16 cellular contexts compared by ENCODE assay signal in the genomic region with DNA sequence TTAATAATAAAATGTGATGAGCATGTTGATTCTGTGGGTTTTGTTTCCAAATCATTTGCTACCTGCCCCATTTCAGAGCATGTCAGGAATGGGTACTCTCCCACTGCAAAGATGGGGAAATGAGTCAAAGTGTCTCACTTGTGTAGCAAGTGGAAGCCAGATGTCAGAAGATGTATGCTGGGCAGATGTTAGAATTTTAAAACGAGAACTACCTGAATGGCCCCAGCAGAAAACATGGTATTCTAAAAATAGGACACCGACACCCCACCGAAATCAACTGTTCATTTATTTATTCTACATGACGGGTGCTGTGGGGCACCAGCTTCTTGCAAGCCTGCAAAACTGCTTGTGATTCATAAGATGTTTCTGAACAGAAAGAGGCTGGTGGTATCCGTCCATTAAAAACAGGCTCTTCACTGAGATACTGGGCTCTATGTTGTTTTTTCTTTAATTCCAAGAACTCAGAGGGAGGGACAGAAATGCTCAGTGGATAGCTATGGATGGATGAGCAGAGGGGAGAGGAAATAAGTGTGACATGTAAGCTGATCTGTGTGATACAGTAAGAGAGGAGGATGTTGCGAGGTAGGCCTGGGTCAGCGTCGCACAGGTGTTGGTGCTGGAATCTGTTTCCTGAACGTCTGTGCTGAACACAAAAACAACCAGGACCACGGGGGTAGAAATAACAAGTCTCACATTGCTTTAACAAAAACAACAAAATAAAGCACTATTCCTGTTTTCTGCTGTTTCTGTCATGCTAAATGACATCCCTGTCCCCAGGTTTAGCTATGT.
A peak's percentile ranks its signal among the peaks of the same experiment; 100 is the strongest.
DNase-seq lines count a peak whose midpoint lies in the region; ATAC-seq lines count a peak whose summit lies in the region.
"Had no signal": no experiment of that assay in that cellular context is flagged by ENCODE, and none has a peak within 500 bp of the region (broad histone marks: within the 10 kb centered on the region; RNA-seq: fewer than 3 reads in every experiment).

No MANE protein-coding gene starts in this region.

- peak overlapping the region; percentile 44 for H3K27ac ChIP-seq in ectodermal cell (ENCODE audit: insufficient read depth, low read depth, low read length, poor library complexity, severe bottlenecking)
- peak overlapping the region; percentile 42 for H3K27ac ChIP-seq in thymus (ENCODE audit: low read depth)
- H3K27ac ChIP-seq: pancreas, SK-N-MC had no signal

- no peaks in the 10 kb centered on the region for H3K4me1 Mint-ChIP-seq in activated T-cell treated with anti-CD3 and anti-CD28 coated beads, Interleukin-2, amount 50 U/mL, for 72 hours (ENCODE audit: low read depth)
- H3K4me1 Mint-ChIP-seq in stimulated activated effector memory CD8-positive, alpha-beta T cell treated with anti-CD3 and anti-CD28 coated beads, Interleukin-12 subunit alpha, Interleukin-12 subunit beta, amount 100 ng/mL, for 72 hours = no peaks in the 10 kb centered on the region

- H3K4me3 Mint-ChIP-seq in activated T-cell treated with anti-CD3 and anti-CD28 coated beads, Interleukin-2, amount 50 U/mL, for 72 hours = no peak overlapping the region
- no peak overlapping the region for H3K4me3 Mint-ChIP-seq in stimulated activated effector memory CD8-positive, alpha-beta T cell treated with anti-CD3 and anti-CD28 coated beads, Interleukin-12 subunit alpha, Interleukin-12 subunit beta, amount 100 ng/mL, for 72 hours
- H3K4me3 Mint-ChIP-seq: endodermal cell had no signal

- DNase-seq in activated T-cell treated with anti-CD3 and anti-CD28 coated beads, Interleukin-2, amount 50 U/mL, for 72 hours = no peak
- no peak for DNase-seq in activated T-cell treated with anti-CD3 and anti-CD28 coated beads, Interleukin-2, amount 50 U/mL, for 48 hours
- no peak for DNase-seq in stimulated activated effector memory CD8-positive, alpha-beta T cell treated with anti-CD3 and anti-CD28 coated beads, Interleukin-12 subunit alpha, Interleukin-12 subunit beta, amount 100 ng/mL, for 72 hours (ENCODE audit: low spot score in 2 of 2)
- DNase-seq: activated T-cell treated with anti-CD3 and anti-CD28 coated beads, Interleukin-2, amount 50 U/mL, for 1 hour; amygdala; endodermal cell; NCI-H1048; pancreas; stimulated activated CD4-positive, alpha-beta T cell treated with anti-CD3 and anti-CD28 coated beads, Interleukin-15, amount 100 ng/mL, for 24 hours; stimulated activated CD8-positive, alpha-beta memory T cell treated with anti-CD3 and anti-CD28 coated beads, Interleukin-4, amount 100 ng/mL, for 48 hours had no signal

- 81 to 82% methylated on average over 10 of the region's 10 CpGs for WGBS in ectodermal cell, 2 experiments
- 36% methylated on average over 10 of the region's 10 CpGs for WGBS in thymus

- H3K36me3 Mint-ChIP-seq in activated T-cell treated with anti-CD3 and anti-CD28 coated beads, Interleukin-2, amount 50 U/mL, for 72 hours (ENCODE audit: insufficient read depth in 2 of 2) = no peaks in the 10 kb centered on the region
- H3K36me3 Mint-ChIP-seq in stimulated activated effector memory CD8-positive, alpha-beta T cell treated with anti-CD3 and anti-CD28 coated beads, Interleukin-12 subunit alpha, Interleukin-12 subunit beta, amount 100 ng/mL, for 72 hours = no peaks in the 10 kb centered on the region

- ATAC-seq in activated T-cell treated with anti-CD3 and anti-CD28 coated beads, Interleukin-2, amount 50 U/mL, for 72 hours (replicated peaks in 1 of 2) = no peak
- peak; percentile 70 for ATAC-seq in HG03432 (IDR thresholded peaks at IDR 0.05; ENCODE audit: unreplicated experiment)
- no peak for ATAC-seq in stimulated activated effector memory CD8-positive, alpha-beta T cell treated with anti-CD3 and anti-CD28 coated beads, Interleukin-12 subunit alpha, Interleukin-12 subunit beta, amount 100 ng/mL, for 72 hours
- ATAC-seq in GM18498 (IDR thresholded peaks at IDR 0.05; ENCODE audit: unreplicated experiment) = no peak
- no peak for ATAC-seq in HG03460 (IDR thresholded peaks at IDR 0.05; ENCODE audit: unreplicated experiment)

- peak overlapping the region; percentile 32 for H3K27ac Mint-ChIP-seq in activated T-cell treated with anti-CD3 and anti-CD28 coated beads, Interleukin-2, amount 50 U/mL, for 72 hours
- no peak overlapping the region for H3K27ac Mint-ChIP-seq in stimulated activated effector memory CD8-positive, alpha-beta T cell treated with anti-CD3 and anti-CD28 coated beads, Interleukin-12 subunit alpha, Interleukin-12 subunit beta, amount 100 ng/mL, for 72 hours
- H3K27ac Mint-ChIP-seq: endodermal cell had no signal

- H3K27me3 ChIP-seq in ectodermal cell (ENCODE audit: control insufficient read depth, insufficient read depth, low read length, poor library complexity, severe bottlenecking) = no peaks in the 10 kb centered on the region
- no peaks in the 10 kb centered on the region for H3K27me3 ChIP-seq in thymus (ENCODE audit: control insufficient read depth, insufficient read depth)
- H3K27me3 ChIP-seq: pancreas had no signal

- H3K9me3 ChIP-seq in ectodermal cell (ENCODE audit: control insufficient read depth, low read length) = no peaks in the 10 kb centered on the region
- no peaks in the 10 kb centered on the region for H3K9me3 ChIP-seq in thymus (ENCODE audit: control insufficient read depth)
- H3K9me3 ChIP-seq: pancreas had no signal

- peaks cover 10% of the 10 kb centered on the region for H3K27me3 Mint-ChIP-seq in activated T-cell treated with anti-CD3 and anti-CD28 coated beads, Interleukin-2, amount 50 U/mL, for 72 hours (ENCODE audit: low read depth)

- H3K4me1 ChIP-seq in ectodermal cell (ENCODE audit: control insufficient read depth, insufficient read depth, low read length) = peaks cover 43% of the 10 kb centered on the region
- H3K4me1 ChIP-seq in thymus (ENCODE audit: control insufficient read depth, insufficient read depth, low read length) = peaks cover 27% of the 10 kb centered on the region
- H3K4me1 ChIP-seq: pancreas had no signal

- no peaks in the 10 kb centered on the region for H3K36me3 ChIP-seq in ectodermal cell (ENCODE audit: control insufficient read depth, insufficient read depth, low read length)
- H3K36me3 ChIP-seq in thymus (ENCODE audit: control insufficient read depth, insufficient read depth) = no peaks in the 10 kb centered on the region
- H3K36me3 ChIP-seq: pancreas had no signal

- H3K4me3 ChIP-seq in ectodermal cell (ENCODE audit: insufficient read depth, low read depth, low read length) = no peak overlapping the region
- H3K4me3 ChIP-seq in thymus (ENCODE audit: low read length) = no peak overlapping the region
- H3K4me3 ChIP-seq: pancreas, SK-N-MC had no signal

- H3K9me3 Mint-ChIP-seq in activated T-cell treated with anti-CD3 and anti-CD28 coated beads, Interleukin-2, amount 50 U/mL, for 72 hours = no peaks in the 10 kb centered on the region
- no peaks in the 10 kb centered on the region for H3K9me3 Mint-ChIP-seq in stimulated activated effector memory CD8-positive, alpha-beta T cell treated with anti-CD3 and anti-CD28 coated beads, Interleukin-12 subunit alpha, Interleukin-12 subunit beta, amount 100 ng/mL, for 72 hours
- H3K9me3 Mint-ChIP-seq: endodermal cell had no signal
